In the genomic region with DNA sequence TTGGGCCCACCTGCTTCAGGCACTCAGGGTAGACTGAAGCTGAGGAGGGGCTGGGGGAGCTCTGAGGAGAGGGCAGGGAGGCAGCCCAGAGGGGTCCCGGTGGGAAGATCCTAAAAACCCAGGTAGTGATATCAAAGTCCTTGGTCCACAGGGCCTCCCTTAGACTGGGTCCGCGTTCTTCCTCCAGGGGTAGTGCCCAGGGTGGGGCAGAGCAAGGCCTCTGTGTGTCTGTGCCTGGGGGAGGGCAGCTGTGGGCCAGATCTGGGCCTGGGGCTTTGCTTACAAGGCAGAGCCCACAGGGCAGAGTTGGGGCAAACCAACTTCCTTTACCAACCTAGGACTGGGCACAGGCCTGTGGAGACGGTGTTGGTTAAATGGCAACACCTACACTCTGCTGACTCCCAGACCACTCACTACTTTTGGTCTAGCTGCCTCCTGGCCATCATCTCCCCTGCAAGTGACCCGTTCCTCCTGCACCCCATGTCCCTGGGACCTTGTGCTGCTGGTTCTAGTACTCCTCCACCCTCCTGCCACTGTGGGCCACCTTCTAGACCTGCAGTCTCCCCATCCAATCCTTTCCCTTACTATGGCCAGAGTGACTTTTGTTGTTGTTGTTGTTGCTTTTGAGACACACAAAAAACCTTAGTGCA, we compare ENCODE assay signal across 18 cellular contexts. TPM values are rescaled to one million over a fixed set of nuclear protein-coding genes. Genes with fewer than 3 reads are reported as not detected.
DNase-seq lines count a peak whose midpoint lies in the region; ATAC-seq and TF ChIP-seq lines count a peak whose summit lies in the region.
"Had no signal": no experiment of that assay in that cellular context is flagged by ENCODE, and none has a peak within 500 bp of the region (broad histone marks: within the 10 kb centered on the region; RNA-seq: fewer than 3 reads in every experiment).

No MANE protein-coding gene starts in this region.

- no peak for TF ChIP-seq CTCF in NB4 (IDR thresholded peaks at IDR 0.05; ENCODE audit: low read depth, low read length)

- no peak overlapping the region for H3K4me3 Mint-ChIP-seq in activated naive CD8-positive, alpha-beta T cell treated with anti-CD3 and anti-CD28 coated beads for 36 hours
- no peak overlapping the region for H3K4me3 Mint-ChIP-seq in activated naive CD8-positive, alpha-beta T cell treated with anti-CD3 and anti-CD28 coated beads, Interleukin-2, amount 50 U/mL, for 24 hours
- H3K4me3 Mint-ChIP-seq in memory B cell = no peak overlapping the region
- H3K4me3 Mint-ChIP-seq in stimulated activated naive B cell treated with anti-CD40 and anti-IgM and Interleukin-4, amounts not matched to agents 10 μg/mL and 1 μg/mL and 100 μg/mL, for 72 hours = peak overlapping the region in 1 of 2 donors; percentile 50

- no peak overlapping the region for H3K4me3 ChIP-seq in NB4 (ENCODE audit: low read depth, low read length)
- H3K4me3 ChIP-seq: mucosa of descending colon, pancreas, SJSA1 had no signal

- H3K4me1 Mint-ChIP-seq in activated naive CD8-positive, alpha-beta T cell treated with anti-CD3 and anti-CD28 coated beads for 36 hours = peaks cover 6% of the 10 kb centered on the region
- H3K4me1 Mint-ChIP-seq in activated naive CD8-positive, alpha-beta T cell treated with anti-CD3 and anti-CD28 coated beads, Interleukin-2, amount 50 U/mL, for 24 hours = peaks cover 10% of the 10 kb centered on the region
- H3K4me1 Mint-ChIP-seq in memory B cell = peaks cover 31% of the 10 kb centered on the region
- peaks cover 41 to 69% of the 10 kb centered on the region in 2 donors for H3K4me1 Mint-ChIP-seq in stimulated activated naive B cell treated with anti-CD40 and anti-IgM and Interleukin-4, amounts not matched to agents 10 μg/mL and 1 μg/mL and 100 μg/mL, for 72 hours

- no peak for DNase-seq in activated naive CD8-positive, alpha-beta T cell treated with anti-CD3 and anti-CD28 coated beads for 36 hours
- DNase-seq in activated naive CD8-positive, alpha-beta T cell treated with anti-CD3 and anti-CD28 coated beads, Interleukin-2, amount 50 U/mL, for 24 hours = no peak
- DNase-seq in NB4 (ENCODE audit: low read depth) = peak; percentile 11
- DNase-seq in memory B cell (ENCODE audit: low spot score in 2 of 2) = no peak
- no peak for DNase-seq in stimulated activated naive B cell treated with anti-CD40 and anti-IgM and Interleukin-4, amounts not matched to agents 10 μg/mL and 1 μg/mL and 100 μg/mL, for 72 hours
- DNase-seq: amygdala; central memory CD4-positive, alpha-beta T cell; mucosa of descending colon; NCI-H1417 treated with DMSO at 0.1 percent for 48 hours; NCI-H774; PC-3; T-helper 9 cell had no signal

- H3K36me3 Mint-ChIP-seq in activated naive CD8-positive, alpha-beta T cell treated with anti-CD3 and anti-CD28 coated beads for 36 hours = peaks cover 1% of the 10 kb centered on the region
- peaks cover 12% of the 10 kb centered on the region for H3K36me3 Mint-ChIP-seq in activated naive CD8-positive, alpha-beta T cell treated with anti-CD3 and anti-CD28 coated beads, Interleukin-2, amount 50 U/mL, for 24 hours (ENCODE audit: low read depth)
- H3K36me3 Mint-ChIP-seq in memory B cell = peaks cover 7% of the 10 kb centered on the region
- H3K36me3 Mint-ChIP-seq in stimulated activated naive B cell treated with anti-CD40 and anti-IgM and Interleukin-4, amounts not matched to agents 10 μg/mL and 1 μg/mL and 100 μg/mL, for 72 hours = peaks cover 49 to 75% of the 10 kb centered on the region in 2 donors

- peak overlapping the region; percentile 68 for H3K27ac Mint-ChIP-seq in activated naive CD8-positive, alpha-beta T cell treated with anti-CD3 and anti-CD28 coated beads for 36 hours
- H3K27ac Mint-ChIP-seq in activated naive CD8-positive, alpha-beta T cell treated with anti-CD3 and anti-CD28 coated beads, Interleukin-2, amount 50 U/mL, for 24 hours = no peak overlapping the region
- peak overlapping the region; percentile 88 for H3K27ac Mint-ChIP-seq in memory B cell
- H3K27ac Mint-ChIP-seq in stimulated activated naive B cell treated with anti-CD40 and anti-IgM and Interleukin-4, amounts not matched to agents 10 μg/mL and 1 μg/mL and 100 μg/mL, for 72 hours = peak overlapping the region; percentile 91

- TF ChIP-seq POLR2A in NB4 (IDR thresholded peaks at IDR 0.05; ENCODE audit: extremely low read depth, insufficient read length) = no peak

- no peak for ATAC-seq in activated naive CD8-positive, alpha-beta T cell treated with anti-CD3 and anti-CD28 coated beads, Interleukin-2, amount 50 U/mL, for 24 hours
- ATAC-seq in memory B cell (ENCODE audit: low read depth) = no peak
- ATAC-seq in stimulated activated naive B cell treated with anti-CD40 and anti-IgM and Interleukin-4, amounts not matched to agents 10 μg/mL and 1 μg/mL and 100 μg/mL, for 72 hours (replicated peaks) = no peak
- no peak for ATAC-seq in HG03432 (IDR thresholded peaks at IDR 0.05; ENCODE audit: unreplicated experiment)
- ATAC-seq in HG02678 (IDR thresholded peaks at IDR 0.05; ENCODE audit: unreplicated experiment) = no peak
- no peak for ATAC-seq in HG03159 (IDR thresholded peaks at IDR 0.05; ENCODE audit: unreplicated experiment)
- ATAC-seq: activated CD4-positive, CD25-positive, alpha-beta regulatory T cell treated with anti-CD3 and anti-CD28 coated beads, Interleukin-2, amount 50 U/mL, for 24 hours; mucosa of descending colon; pancreas; PC-3 had no signal

- H3K9me3 Mint-ChIP-seq in activated naive CD8-positive, alpha-beta T cell treated with anti-CD3 and anti-CD28 coated beads for 36 hours = no peaks in the 10 kb centered on the region
- no peaks in the 10 kb centered on the region for H3K9me3 Mint-ChIP-seq in activated naive CD8-positive, alpha-beta T cell treated with anti-CD3 and anti-CD28 coated beads, Interleukin-2, amount 50 U/mL, for 24 hours
- H3K9me3 Mint-ChIP-seq in memory B cell = no peaks in the 10 kb centered on the region
- no peaks in the 10 kb centered on the region for H3K9me3 Mint-ChIP-seq in stimulated activated naive B cell treated with anti-CD40 and anti-IgM and Interleukin-4, amounts not matched to agents 10 μg/mL and 1 μg/mL and 100 μg/mL, for 72 hours

- H3K27me3 Mint-ChIP-seq in activated naive CD8-positive, alpha-beta T cell treated with anti-CD3 and anti-CD28 coated beads for 36 hours = no peaks in the 10 kb centered on the region
- H3K27me3 Mint-ChIP-seq in activated naive CD8-positive, alpha-beta T cell treated with anti-CD3 and anti-CD28 coated beads, Interleukin-2, amount 50 U/mL, for 24 hours = no peaks in the 10 kb centered on the region
- no peaks in the 10 kb centered on the region for H3K27me3 Mint-ChIP-seq in memory B cell
- no peaks in the 10 kb centered on the region for H3K27me3 Mint-ChIP-seq in stimulated activated naive B cell treated with anti-CD40 and anti-IgM and Interleukin-4, amounts not matched to agents 10 μg/mL and 1 μg/mL and 100 μg/mL, for 72 hours

RNA-seq across cellular contexts. Expression of a gene that starts 15.8 kb away (rescaled TPM):
- 10 to 100 TPM; 41.2 to 45.7 TPM for total RNA-seq in activated naive CD8-positive, alpha-beta T cell treated with anti-CD3 and anti-CD28 coated beads for 36 hours

RNA-seq across cellular contexts. Expression of a gene that starts 36.2 kb away (rescaled TPM):
- 1 to 10 TPM; 6.2 to 6.4 TPM for total RNA-seq in activated naive CD8-positive, alpha-beta T cell treated with anti-CD3 and anti-CD28 coated beads for 36 hours
